Comparison of ENCODE assay signal across 12 cellular contexts in genomic region chr12:51779876-51780275, GRCh38.
"Had no signal": no experiment of that assay in that cellular context is flagged by ENCODE, and none has a peak within 500 bp of the region (broad histone marks: within the 10 kb centered on the region; RNA-seq: fewer than 3 reads in every experiment).

No MANE protein-coding gene starts in this region.

- ATAC-seq: effector memory CD8-positive, alpha-beta T cell; gastroesophageal sphincter; left colon; naive thymus-derived CD4-positive, alpha-beta T cell; right cardiac atrium; stimulated activated effector memory CD8-positive, alpha-beta T cell treated with anti-CD3 and anti-CD28 coated beads, Interleukin-12 subunit alpha, Interleukin-12 subunit beta, amount 100 ng/mL, for 72 hours; stimulated activated naive CD8-positive, alpha-beta T cell treated with anti-CD3 and anti-CD28 coated beads, Interleukin-15, Interleukin-2, amounts not matched to agents 100 U/mL and 50 U/mL, for 24 hours; upper lobe of right lung had no signal

- DNase-seq: effector memory CD8-positive, alpha-beta T cell; left colon; naive thymus-derived CD4-positive, alpha-beta T cell; right cardiac atrium; stimulated activated CD4-positive, alpha-beta T cell treated with anti-CD3 and anti-CD28 coated beads, Interleukin-4, amount 100 ng/mL, for 1 hour; stimulated activated CD8-positive, alpha-beta memory T cell treated with anti-CD3 and anti-CD28 coated beads, Interleukin-4, amount 100 ng/mL, for 48 hours; stimulated activated naive CD8-positive, alpha-beta T cell treated with anti-CD3 and anti-CD28 coated beads, Interleukin-15, Interleukin-2, amounts not matched to agents 100 U/mL and 50 U/mL, for 24 hours; upper lobe of right lung had no signal

- H3K4me3 Mint-ChIP-seq: dendritic cell treated with granulocyte-macrophage colony-stimulating factor and Interleukin-4, amounts not matched to agents 40 ng/mL and 50 ng/mL, for 4 days; effector memory CD8-positive, alpha-beta T cell; naive thymus-derived CD4-positive, alpha-beta T cell; stimulated activated effector memory CD8-positive, alpha-beta T cell treated with anti-CD3 and anti-CD28 coated beads, Interleukin-12 subunit alpha, Interleukin-12 subunit beta, amount 100 ng/mL, for 72 hours had no signal

- FAIRE-seq: colon had no signal

- H3K9me3 Mint-ChIP-seq: dendritic cell treated with granulocyte-macrophage colony-stimulating factor and Interleukin-4, amounts not matched to agents 40 ng/mL and 50 ng/mL, for 4 days; effector memory CD8-positive, alpha-beta T cell; naive thymus-derived CD4-positive, alpha-beta T cell; stimulated activated effector memory CD8-positive, alpha-beta T cell treated with anti-CD3 and anti-CD28 coated beads, Interleukin-12 subunit alpha, Interleukin-12 subunit beta, amount 100 ng/mL, for 72 hours had no signal

- H3K36me3 Mint-ChIP-seq: naive thymus-derived CD4-positive, alpha-beta T cell; stimulated activated effector memory CD8-positive, alpha-beta T cell treated with anti-CD3 and anti-CD28 coated beads, Interleukin-12 subunit alpha, Interleukin-12 subunit beta, amount 100 ng/mL, for 72 hours had no signal

- H3K27ac Mint-ChIP-seq: dendritic cell treated with granulocyte-macrophage colony-stimulating factor and Interleukin-4, amounts not matched to agents 40 ng/mL and 50 ng/mL, for 4 days; effector memory CD8-positive, alpha-beta T cell; naive thymus-derived CD4-positive, alpha-beta T cell; stimulated activated effector memory CD8-positive, alpha-beta T cell treated with anti-CD3 and anti-CD28 coated beads, Interleukin-12 subunit alpha, Interleukin-12 subunit beta, amount 100 ng/mL, for 72 hours had no signal

- H3K4me1 Mint-ChIP-seq: stimulated activated effector memory CD8-positive, alpha-beta T cell treated with anti-CD3 and anti-CD28 coated beads, Interleukin-12 subunit alpha, Interleukin-12 subunit beta, amount 100 ng/mL, for 72 hours had no signal
